In genomic region chr7:73909051-73909941, GRCh38 we compare ENCODE assay signal across 16 cellular contexts. TPM values are rescaled to one million over a fixed set of nuclear protein-coding genes. Genes with fewer than 3 reads are reported as not detected.
DNase-seq lines count a peak whose midpoint lies in the region; ATAC-seq, FAIRE-seq and TF ChIP-seq lines count a peak whose summit lies in the region.
"Had no signal": no experiment of that assay in that cellular context is flagged by ENCODE, and none has a peak within 500 bp of the region (broad histone marks: within the 10 kb centered on the region; RNA-seq: fewer than 3 reads in every experiment).

No MANE protein-coding gene starts in this region.

- no peak overlapping the region for H2BK15ac ChIP-seq in H1 (ENCODE audit: low read length)

- H2BK120ac ChIP-seq in H1 (replicated peaks; ENCODE audit: low read depth, low read length), result peak overlapping the region; percentile 54

- no peak overlapping the region for H3K56ac ChIP-seq in H1 (replicated peaks; ENCODE audit: insufficient read length, low read depth, low read length)

- H2AFZ ChIP-seq in H1 (ENCODE audit: low read length), result no peak overlapping the region
- H2AFZ ChIP-seq: GM23248 had no signal

- H3K18ac ChIP-seq in H1 (ENCODE audit: extremely low read depth, low read length), result no peak overlapping the region

- TF ChIP-seq EP300 in H1 (IDR thresholded peaks at IDR 0.05; ENCODE audit: borderline replicate concordance in 1 of 2, low read depth in 2 of 2, low read length in 2 of 2), result no peak

- H3K4me1 Mint-ChIP-seq in naive B cell (peaks cover 9 to 17% (median 10%) of the 10 kb centered on the region in 3 donors), Caco-2 (ENCODE audit: low read depth, unreplicated experiment) (no peaks in the 10 kb centered on the region)
- no peaks in the 10 kb centered on the region for H3K4me1 Mint-ChIP-seq in activated T-helper 17 cell treated with anti-CD3 and anti-CD28 coated beads, Interleukin-2, amount 50 U/mL, for 72 hours

- ATAC-seq in naive B cell (ENCODE audit: low read depth in 2 of 2), result peak in 1 of 2 donors; percentile 58
- no peak for ATAC-seq in activated T-helper 17 cell treated with anti-CD3 and anti-CD28 coated beads, Interleukin-2, amount 50 U/mL, for 72 hours (replicated peaks)
- ATAC-seq: naive thymus-derived CD8-positive, alpha-beta T cell had no signal

- H3K36me3 Mint-ChIP-seq in naive B cell (no peaks in the 10 kb centered on the region), Caco-2 (ENCODE audit: insufficient read depth, unreplicated experiment) (no peaks in the 10 kb centered on the region)
- H3K36me3 Mint-ChIP-seq in activated T-helper 17 cell treated with anti-CD3 and anti-CD28 coated beads, Interleukin-2, amount 50 U/mL, for 72 hours (ENCODE audit: low read depth), result no peaks in the 10 kb centered on the region
- H3K36me3 Mint-ChIP-seq: CD4-positive, CD25-positive, alpha-beta regulatory T cell; naive thymus-derived CD8-positive, alpha-beta T cell had no signal

- H4K5ac ChIP-seq in H1 (ENCODE audit: insufficient read length, low read depth, low read length), result no peak overlapping the region

- H3K4me3 Mint-ChIP-seq in naive B cell, result peak overlapping the region in 7 of 8 donors; percentile 8 to 81 (median 56)
- H3K4me3 Mint-ChIP-seq in Caco-2 (ENCODE audit: unreplicated experiment), result no peak overlapping the region
- no peak overlapping the region for H3K4me3 Mint-ChIP-seq in activated T-helper 17 cell treated with anti-CD3 and anti-CD28 coated beads, Interleukin-2, amount 50 U/mL, for 72 hours
- H3K4me3 Mint-ChIP-seq: CD4-positive, CD25-positive, alpha-beta regulatory T cell; naive thymus-derived CD8-positive, alpha-beta T cell had no signal

- POLR2A ChIA-PET in H1 (lab: Charles Lee; ENCODE audit: partially characterized antibody) (no interaction called here), Caco-2 (lab: Charles Lee) (no interaction called here)

- H2AK5ac ChIP-seq in H1 (ENCODE audit: low read depth, low read length), result 0 out of 2 replicates have a peak overlapping the region, but pooled peaks have one; percentile 13

- H3K79me1 ChIP-seq in H1 (ENCODE audit: low read depth, low read length), result no peaks in the 10 kb centered on the region

- H3K4me1 ChIP-seq in H1 (replicated peaks in 1 of 4; ENCODE audit: control insufficient read depth in 3 of 4, insufficient read depth in 4 of 4, low read length in 3 of 4) (peaks cover 0 to 10% (median 0%) of the 10 kb centered on the region in 4 experiments; a peak in 1 of 7 replicates), uterus (no peaks in the 10 kb centered on the region), Caco-2 (no peaks in the 10 kb centered on the region)

- H2BK20ac ChIP-seq in H1 (ENCODE audit: low read length), result 0 out of 2 replicates have a peak overlapping the region, but pooled peaks have one; percentile 32

- no peak for TF ChIP-seq RAD21 in H1 (IDR thresholded peaks at IDR 0.05 in 1 of 2, conservative IDR thresholded peaks at IDR 0.05 in 1 of 2; ENCODE audit: low read depth in 2 of 2, low read length in 2 of 2)

- H3K4ac ChIP-seq in H1 (replicated peaks; ENCODE audit: insufficient read length, low read depth, low read length), result no peak overlapping the region

- no peak for FAIRE-seq in H1 (lab: Jason Lieb, UNC)
- FAIRE-seq: small intestine had no signal

- H3K36me3 ChIP-seq in H1 (ENCODE audit: control insufficient read depth in 2 of 4, insufficient read depth in 4 of 4, low read length in 3 of 4) (no peaks in the 10 kb centered on the region), uterus (no peaks in the 10 kb centered on the region), Caco-2 (ENCODE audit: control insufficient read depth, insufficient read depth, low read length) (no peaks in the 10 kb centered on the region)
- H3K36me3 ChIP-seq: WERI-Rb-1 had no signal

- H3K9ac ChIP-seq in H1 (replicated peaks in 1 of 4; ENCODE audit: extremely low read depth in 1 of 4, low read depth in 3 of 4, low read length in 3 of 4), result no peak overlapping the region; a peak in 1 of 7 replicates
- H3K9ac ChIP-seq: GM23248 had no signal

- TF ChIP-seq POLR2A in H1 (IDR thresholded peaks at IDR 0.05; ENCODE audit: control extremely low read depth in 1 of 2, low read depth in 2 of 2, low read length in 2 of 2), result no peak
- no peak for TF ChIP-seq POLR2A in uterus (IDR thresholded peaks at IDR 0.05)

- no peak overlapping the region; the same call in 1 of the 2 replicates for H2BK12ac ChIP-seq in H1 (ENCODE audit: low read depth, low read length)

- no peak overlapping the region for H3K4me2 ChIP-seq in H1 (ENCODE audit: insufficient read depth in 1 of 2, low read depth in 2 of 2, low read length in 2 of 2)

- DNase-seq in EH (ENCODE audit: low read depth) (peak; percentile 67), NOMO-1 treated with DMSO at 0.1 percent for 48 hours (lab: John Stamatoyannopoulos, UW; ENCODE audit: unreplicated experiment) (peak; percentile 99), H1 (ENCODE audit: low read depth in 1 of 2, low spot score in 2 of 2) (no peak), naive B cell (no peak), NCI-H446 treated with DMSO at 0.1 percent for 48 hours (lab: John Stamatoyannopoulos, UW) (no peak), uterus (no peak), Caco-2 (no peak)
- DNase-seq: activated T-cell treated with anti-CD3 and anti-CD28 coated beads, Interleukin-2, amount 50 U/mL, for 1 hour; CD4-positive, CD25-positive, alpha-beta regulatory T cell; GM23248; naive thymus-derived CD8-positive, alpha-beta T cell; NCI-H2081 treated with DMSO at 0.1 percent for 48 hours; small intestine; WERI-Rb-1 had no signal

- CTCF ChIA-PET in H1 (lab: Charles Lee; ENCODE audit: partially characterized antibody) (interaction anchor here (0.9 to 1.6 kb wide), 3 partner anchors 10 to 62 kb away, joined by 3 to 4 read pairs (median 3); no protein-coding TSS in a partner anchor), Caco-2 (lab: Charles Lee) (no interaction called here)

- H3K27me3 ChIP-seq in H1 (replicated peaks in 1 of 4; ENCODE audit: control insufficient read depth in 3 of 4, extremely low read depth in 1 of 4, insufficient read depth in 3 of 4, low read length in 3 of 4), result no peaks in the 10 kb centered on the region
- H3K27me3 ChIP-seq in uterus, result no peaks in the 10 kb centered on the region
- H3K27me3 ChIP-seq in Caco-2 (replicated peaks; ENCODE audit: control insufficient read depth, insufficient read depth, low read length), result no peaks in the 10 kb centered on the region

- H3K27me3 Mint-ChIP-seq in naive B cell (no peaks in the 10 kb centered on the region), Caco-2 (ENCODE audit: insufficient read depth, unreplicated experiment) (no peaks in the 10 kb centered on the region)
- H3K27me3 Mint-ChIP-seq in activated T-helper 17 cell treated with anti-CD3 and anti-CD28 coated beads, Interleukin-2, amount 50 U/mL, for 72 hours, result peaks cover under 1% of the 10 kb centered on the region
- H3K27me3 Mint-ChIP-seq: CD4-positive, CD25-positive, alpha-beta regulatory T cell had no signal

- H3K27ac Mint-ChIP-seq in naive B cell, result peak overlapping the region in 3 of 6 donors; percentile 44 to 82 (median 56)
- no peak overlapping the region for H3K27ac Mint-ChIP-seq in Caco-2 (ENCODE audit: unreplicated experiment)
- no peak overlapping the region for H3K27ac Mint-ChIP-seq in activated T-helper 17 cell treated with anti-CD3 and anti-CD28 coated beads, Interleukin-2, amount 50 U/mL, for 72 hours
- H3K27ac Mint-ChIP-seq: CD4-positive, CD25-positive, alpha-beta regulatory T cell; IgD-negative memory B cell; naive thymus-derived CD8-positive, alpha-beta T cell had no signal

- H4K20me1 ChIP-seq in H1 (replicated peaks in 1 of 2; ENCODE audit: control insufficient read depth in 1 of 2, insufficient read depth in 2 of 2, low read length in 2 of 2), result no peaks in the 10 kb centered on the region

- H2BK5ac ChIP-seq in H1 (ENCODE audit: low read depth, low read length), result no peak overlapping the region

- H3K9me3 Mint-ChIP-seq in naive B cell (no peaks in the 10 kb centered on the region), Caco-2 (ENCODE audit: unreplicated experiment) (no peaks in the 10 kb centered on the region)
- no peaks in the 10 kb centered on the region for H3K9me3 Mint-ChIP-seq in activated T-helper 17 cell treated with anti-CD3 and anti-CD28 coated beads, Interleukin-2, amount 50 U/mL, for 72 hours
- H3K9me3 Mint-ChIP-seq: naive thymus-derived CD8-positive, alpha-beta T cell had no signal

- H3K27ac ChIP-seq in H1 (ENCODE audit: low read depth, low read length) (no peak overlapping the region), uterus (no peak overlapping the region)
- H3K27ac ChIP-seq: GM23248, WERI-Rb-1 had no signal

- no peaks in the 10 kb centered on the region for H3K23me2 ChIP-seq in H1 (ENCODE audit: low read depth, low read length)

- H3K14ac ChIP-seq in H1 (ENCODE audit: insufficient read length), result no peak overlapping the region

- no peak overlapping the region for H3K23ac ChIP-seq in H1 (ENCODE audit: insufficient read length)

- intact Hi-C loops in uterus (cut with DNase I; ENCODE audit: low total_unique reads) (no loop called here), Caco-2 (cut with micrococcal nuclease; ENCODE audit: unreplicated experiment) (no loop called here)

- H3K9me3 ChIP-seq in H1 (ENCODE audit: insufficient read depth in 2 of 2, low read depth in 1 of 2, low read length in 1 of 2), result no peaks in the 10 kb centered on the region
- H3K9me3 ChIP-seq in uterus, result no peaks in the 10 kb centered on the region
- no peaks in the 10 kb centered on the region for H3K9me3 ChIP-seq in Caco-2

- no TSS peak for BruUV-seq in Caco-2 (replicated peaks; lab: Mats Ljungman, UMichigan)

- H3K4me3 ChIP-seq in H1 (ENCODE audit: extremely low read depth in 1 of 4, insufficient read depth in 2 of 4, low read depth in 3 of 4, low read length in 4 of 4) (no peak overlapping the region), uterus (no peak overlapping the region), Caco-2 (ENCODE audit: low read depth, low read length) (no peak overlapping the region)
- H3K4me3 ChIP-seq: GM23248 had no signal

- H3K79me2 ChIP-seq in H1 (ENCODE audit: control insufficient read depth in 1 of 2, insufficient read depth in 2 of 2, low read length in 2 of 2), result no peaks in the 10 kb centered on the region

- H4K8ac ChIP-seq in H1 (ENCODE audit: extremely low read depth, insufficient read depth, low read length), result no peak overlapping the region

- no peak overlapping the region for H4K91ac ChIP-seq in H1 (replicated peaks; ENCODE audit: insufficient read length, low read length)

- WGBS in H1 (ENCODE audit: extremely low coverage in 1 of 2, insufficient coverage in 1 of 2, insufficient read length in 1 of 2, insufficient replicate concordance in 2 of 2, low coverage in 1 of 2, low lambda C conversion rate in 2 of 2, missing lambda C conversion rate in 1 of 2), 2 experiments, result 90% methylated on average over 11 of the region's 13 CpGs; no CpG with 5 or more reads in 1 of the 2 experiments

- TF ChIP-seq CTCF in H1 (IDR thresholded peaks at IDR 0.05; ENCODE audit: control extremely low read depth in 1 of 3, insufficient read depth in 1 of 3, low read depth in 1 of 3, low read length in 3 of 3) (no peak), uterus (IDR thresholded peaks at IDR 0.05) (no peak), Caco-2 (IDR thresholded peaks at IDR 0.05; ENCODE audit: insufficient read depth in 1 of 2, low read depth in 1 of 2, low read length in 1 of 2, severe bottlenecking in 1 of 2, unreplicated experiment in 1 of 2) (no peak)

RNA-seq across cellular contexts. Expression of gene TMEM270, which starts 48.3 kb away (rescaled TPM):
- not detected in 2 replicates for total RNA-seq in H1 (2021; fragmentation: NEBNext Ultra II Directional; extraction: Animal tissue kit (Norgen Biotek cat#: 25700))
- polyA plus RNA-seq in H1 (2011; rRNA removed) (0.26 and 0.33 TPM in 2 replicates), naive B cell (ENCODE audit: low read depth in 6 of 6) (not detected)
- not detected for polyA plus RNA-seq in H1 (2011; cell fraction: cytosol; rRNA removed)
- polyA plus RNA-seq in H1 (2011; cell fraction: nucleus; rRNA removed), result not detected
- 0.23 TPM in 1 of 4 replicates, not detected in the others for polyA plus RNA-seq in H1 (2012, experiment 1 of 2)
- polyA plus RNA-seq in H1 (2012, experiment 2 of 2), result not detected
- 0.16 TPM for polyA plus RNA-seq in H1 (2013, experiment 1 of 2)
- not detected for polyA plus RNA-seq in H1 (2013, experiment 2 of 2)
- not detected in 2 replicates for polyA minus RNA-seq in H1 (2011; rRNA and poly(A)+ RNA removed)
- polyA minus RNA-seq in H1 (2011; cell fraction: cytosol; rRNA and poly(A)+ RNA removed), result not detected
- polyA minus RNA-seq in H1 (2011; cell fraction: nucleus; rRNA and poly(A)+ RNA removed), result not detected
- total RNA-seq in uterus (1 to 10 TPM in 1 of 4 donors, not detected in 3; 1.1 TPM), Caco-2 (2022) (not detected in 2 replicates)
- not detected for total RNA-seq in activated T-helper 17 cell treated with anti-CD3 and anti-CD28 coated beads, Interleukin-2, amount 50 U/mL, for 72 hours
- total RNA-seq: CD4-positive, CD25-positive, alpha-beta regulatory T cell; GM23248; naive thymus-derived CD8-positive, alpha-beta T cell had no signal
- polyA plus RNA-seq: GM23248; IgD-negative memory B cell; naive thymus-derived CD8-positive, alpha-beta T cell had no signal

Comparison
In these comparisons a context has a peak if more than half of its experiments do, and no peak if none do; other contexts are left out.
1. DNase-seq: peak in EH (single experiment) and NOMO-1 treated with DMSO at 0.1 percent for 48 hours (single experiment); none in H1 (0 of 2), naive B cell (single experiment), NCI-H446 treated with DMSO at 0.1 percent for 48 hours (single experiment), uterus (0 of 2) and Caco-2 (0 of 2).
2. H3K4me3 Mint-ChIP-seq: peak in naive B cell (7 of 8); none in Caco-2 (single experiment) and activated T-helper 17 cell treated with anti-CD3 and anti-CD28 coated beads, Interleukin-2, amount 50 U/mL, for 72 hours (single experiment).